ENCODE assay signal across 8 cellular contexts in genomic region chr9:127937046-127937382, GRCh38. TPM values are rescaled to one million over a fixed set of nuclear protein-coding genes. Genes with fewer than 3 reads are reported as not detected.
DNase-seq lines count a peak whose midpoint lies in the region; ATAC-seq and TF ChIP-seq lines count a peak whose summit lies in the region.

No MANE protein-coding gene starts in this region.

- ATAC-seq in T-cell (replicated peaks in 1 of 4): no peak
- ATAC-seq in foreskin keratinocyte: no peak
- ATAC-seq in HG03135 (IDR thresholded peaks at IDR 0.05; ENCODE audit: unreplicated experiment): no peak
- no peak for ATAC-seq in GM18868 (IDR thresholded peaks at IDR 0.05; ENCODE audit: unreplicated experiment)
- ATAC-seq in GM21737 (IDR thresholded peaks at IDR 0.05; ENCODE audit: unreplicated experiment): no peak

- DNase-seq in H7: no peak
- DNase-seq in T-cell: no peak
- DNase-seq in foreskin keratinocyte: no peak
- no peak for DNase-seq in activated CD8-positive, alpha-beta memory T cell treated with anti-CD3 and anti-CD28 coated beads for 24 hours

- peak overlapping the region; percentile 82 to 87 (median 86) for H3K4me3 Mint-ChIP-seq in T-cell

- peak overlapping the region; percentile 92 for H3K4me3 ChIP-seq in H7 (ENCODE audit: insufficient read depth, low read depth, low read length)
- peak overlapping the region; percentile 90 for H3K4me3 ChIP-seq in skeletal muscle satellite cell (ENCODE audit: low read length)

- H3K27ac ChIP-seq in foreskin keratinocyte: peak overlapping the region; percentile 10

- H3K36me3 Mint-ChIP-seq in T-cell: peaks cover 13% of the 10 kb centered on the region

- H3K4me1 ChIP-seq in foreskin keratinocyte (peaks cover 3% of the 10 kb centered on the region), skeletal muscle satellite cell (ENCODE audit: control insufficient read depth, insufficient read depth, low read length) (peaks cover 25% of the 10 kb centered on the region)

- POLR2A ChIA-PET in T-cell (lab: Charles Lee): no interaction called here

- peak overlapping the region; percentile 86 for H3K4me2 ChIP-seq in skeletal muscle satellite cell (ENCODE audit: low read length)

- no peaks in the 10 kb centered on the region for H3K9me3 ChIP-seq in skeletal muscle satellite cell (replicated peaks; ENCODE audit: low read length)

- no peaks in the 10 kb centered on the region for H3K9me3 Mint-ChIP-seq in T-cell

- H3K36me3 ChIP-seq in H7 (replicated peaks; ENCODE audit: control insufficient read depth, insufficient read depth, low read length) (peaks cover 10% of the 10 kb centered on the region), skeletal muscle satellite cell (ENCODE audit: insufficient read depth, low read length) (peaks cover 9% of the 10 kb centered on the region)

- H3K27me3 Mint-ChIP-seq in T-cell: peaks cover 0 to 3% of the 10 kb centered on the region in 2 donors

- no peak for TF ChIP-seq CTCF in foreskin keratinocyte (conservative IDR thresholded peaks at IDR 0.05)

- no peaks in the 10 kb centered on the region for H3K27me3 ChIP-seq in H7 (ENCODE audit: control insufficient read depth, insufficient read depth, low read length)
- no peaks in the 10 kb centered on the region for H3K27me3 ChIP-seq in foreskin keratinocyte
- no peaks in the 10 kb centered on the region for H3K27me3 ChIP-seq in skeletal muscle satellite cell (ENCODE audit: control insufficient read depth, insufficient read depth, low read length)

- H3K9ac ChIP-seq in skeletal muscle satellite cell (ENCODE audit: low read depth, low read length): peak overlapping the region; percentile 88

- H3K27ac Mint-ChIP-seq in T-cell: peak overlapping the region; percentile 88 to 93

- CTCF ChIA-PET in T-cell (lab: Charles Lee): interaction anchor here in 1 of 2 donors (0.6 to 1.0 kb wide), 3 partner anchors 30 to 335 kb away, joined by 3 to 11 read pairs (median 3); no protein-coding TSS in a partner anchor

- H3K4me1 Mint-ChIP-seq in T-cell: peaks cover 43 to 57% (median 55%) of the 10 kb centered on the region in 3 donors

RNA-seq across cellular contexts. Expression of gene DPM2, which starts 0.6 kb away (rescaled TPM):
- total RNA-seq in H7 (2014; rRNA removed; shearing (Covaris generic)): 38.3 and 45.6 TPM in 2 replicates
- 10 to 100 TPM; 32.3 to 66.5 (median 60.5) TPM for total RNA-seq in T-cell
- total RNA-seq in foreskin keratinocyte: 32.5 and 33.4 TPM in 2 replicates
- 61.0 and 65.8 TPM in 2 replicates for polyA plus RNA-seq in foreskin keratinocyte
- 13.7 and 16.6 TPM in 2 replicates for total RNA-seq in skeletal muscle satellite cell (2012; rRNA removed)

RNA-seq across cellular contexts. Expression of gene PIP5KL1, which starts 6.4 kb away (rescaled TPM):
- total RNA-seq in H7 (2014; rRNA removed; shearing (Covaris generic)): 0.94 and 3.4 TPM in 2 replicates
- total RNA-seq in T-cell (1 to 10 TPM in 4 of 5 donors, under 1 TPM in 1; 0.99 to 5.6 (median 2.6) TPM), foreskin keratinocyte (4.7 and 6.3 TPM in 2 replicates)
- 4.8 and 7.9 TPM in 2 replicates for polyA plus RNA-seq in foreskin keratinocyte
- 7.2 and 9.6 TPM in 2 replicates for total RNA-seq in skeletal muscle satellite cell (2012; rRNA removed)

RNA-seq across cellular contexts. Expression of gene ST6GALNAC4, which starts 20.2 kb away (rescaled TPM):
- 18.5 and 24.6 TPM in 2 replicates for total RNA-seq in H7 (2014; rRNA removed; shearing (Covaris generic))
- total RNA-seq in T-cell (10 to 100 TPM; 24.9 to 40.7 (median 35.1) TPM), foreskin keratinocyte (16.6 and 18.5 TPM in 2 replicates)
- polyA plus RNA-seq in foreskin keratinocyte: 19.9 and 21.3 TPM in 2 replicates
- total RNA-seq in skeletal muscle satellite cell (2012; rRNA removed): 59.2 and 77.3 TPM in 2 replicates

RNA-seq across cellular contexts. Expression of gene ST6GALNAC6, which starts 37.6 kb away (rescaled TPM):
- 30.6 and 37.4 TPM in 2 replicates for total RNA-seq in H7 (2014; rRNA removed; shearing (Covaris generic))
- 100 to 1,000 TPM in 2 of 5 donors, 10 to 100 TPM in 3; 73.0 to 123 (median 86.3) TPM for total RNA-seq in T-cell
- total RNA-seq in foreskin keratinocyte: 23.2 and 27.1 TPM in 2 replicates
- polyA plus RNA-seq in foreskin keratinocyte: 24.3 and 27.7 TPM in 2 replicates
- 29.7 and 42.2 TPM in 2 replicates for total RNA-seq in skeletal muscle satellite cell (2012; rRNA removed)

RNA-seq across cellular contexts. Expression of gene EEIG1, which starts 43.8 kb away (rescaled TPM):
- total RNA-seq in H7 (2014; rRNA removed; shearing (Covaris generic)): 16.9 and 27.1 TPM in 2 replicates
- total RNA-seq in T-cell: 100 to 1,000 TPM; 351 to 746 (median 698) TPM
- total RNA-seq in foreskin keratinocyte: 4.1 and 6.1 TPM in 2 replicates
- polyA plus RNA-seq in foreskin keratinocyte: 4.0 and 5.6 TPM in 2 replicates
- 6.3 and 6.6 TPM in 2 replicates for total RNA-seq in skeletal muscle satellite cell (2012; rRNA removed)
